ENCODE assay signal across 1 cellular context in the genomic region with DNA sequence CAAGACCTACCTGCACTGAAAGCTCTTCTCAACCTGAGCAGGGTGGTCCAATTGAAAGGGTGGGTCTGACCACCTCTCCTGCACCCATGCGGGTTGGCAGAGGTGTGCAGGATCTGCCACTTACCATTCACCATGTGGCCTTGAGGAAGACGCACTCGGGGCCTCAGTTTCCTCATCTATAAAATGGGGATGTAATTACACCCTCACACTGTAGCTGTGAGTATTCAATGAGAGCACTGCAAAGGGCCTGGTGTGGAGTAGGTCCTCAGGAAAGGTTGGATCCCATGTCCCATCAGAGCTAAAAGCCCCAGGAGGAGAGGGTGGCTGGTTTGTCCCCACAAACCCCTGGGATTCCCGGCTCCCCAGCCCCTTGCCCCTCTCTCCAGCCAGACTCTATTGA.
TF ChIP-seq lines count a peak whose summit lies in the region.

No MANE protein-coding gene starts in this region.

TF ChIP-seq in K562, 482 proteins besides CTCF, POLR2A, EP300 and RAD21:
- TF ChIP-seq NFE2 (IDR thresholded peaks at IDR 0.05; ENCODE audit: low read depth) (no peak), BCOR (IDR thresholded peaks at IDR 0.05) (peak; percentile 74; the same call in 1 of the 2 replicates), RBM25 (IDR thresholded peaks at IDR 0.05; ENCODE audit: low read depth, low read length, severe bottlenecking) (peak; percentile 83), KDM1A (IDR thresholded peaks at IDR 0.05) (peak in 1 of 2 experiments; percentile 39; a peak in 2 of 4 replicates), RNF2 (IDR thresholded peaks at IDR 0.05) (no peak)
- TF ChIP-seq, protein P1, sequence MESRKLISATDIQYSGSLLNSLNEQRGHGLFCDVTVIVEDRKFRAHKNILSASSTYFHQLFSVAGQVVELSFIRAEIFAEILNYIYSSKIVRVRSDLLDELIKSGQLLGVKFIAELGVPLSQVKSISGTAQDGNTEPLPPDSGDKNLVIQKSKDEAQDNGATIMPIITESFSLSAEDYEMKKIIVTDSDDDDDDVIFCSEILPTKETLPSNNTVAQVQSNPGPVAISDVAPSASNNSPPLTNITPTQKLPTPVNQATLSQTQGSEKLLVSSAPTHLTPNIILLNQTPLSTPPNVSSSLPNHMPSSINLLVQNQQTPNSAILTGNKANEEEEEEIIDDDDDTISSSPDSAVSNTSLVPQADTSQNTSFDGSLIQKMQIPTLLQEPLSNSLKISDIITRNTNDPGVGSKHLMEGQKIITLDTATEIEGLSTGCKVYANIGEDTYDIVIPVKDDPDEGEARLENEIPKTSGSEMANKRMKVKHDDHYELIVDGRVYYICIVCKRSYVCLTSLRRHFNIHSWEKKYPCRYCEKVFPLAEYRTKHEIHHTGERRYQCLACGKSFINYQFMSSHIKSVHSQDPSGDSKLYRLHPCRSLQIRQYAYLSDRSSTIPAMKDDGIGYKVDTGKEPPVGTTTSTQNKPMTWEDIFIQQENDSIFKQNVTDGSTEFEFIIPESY (CRISPR knock-in tag; IDR thresholded peaks at IDR 0.05) = no peak
